In the genomic region with DNA sequence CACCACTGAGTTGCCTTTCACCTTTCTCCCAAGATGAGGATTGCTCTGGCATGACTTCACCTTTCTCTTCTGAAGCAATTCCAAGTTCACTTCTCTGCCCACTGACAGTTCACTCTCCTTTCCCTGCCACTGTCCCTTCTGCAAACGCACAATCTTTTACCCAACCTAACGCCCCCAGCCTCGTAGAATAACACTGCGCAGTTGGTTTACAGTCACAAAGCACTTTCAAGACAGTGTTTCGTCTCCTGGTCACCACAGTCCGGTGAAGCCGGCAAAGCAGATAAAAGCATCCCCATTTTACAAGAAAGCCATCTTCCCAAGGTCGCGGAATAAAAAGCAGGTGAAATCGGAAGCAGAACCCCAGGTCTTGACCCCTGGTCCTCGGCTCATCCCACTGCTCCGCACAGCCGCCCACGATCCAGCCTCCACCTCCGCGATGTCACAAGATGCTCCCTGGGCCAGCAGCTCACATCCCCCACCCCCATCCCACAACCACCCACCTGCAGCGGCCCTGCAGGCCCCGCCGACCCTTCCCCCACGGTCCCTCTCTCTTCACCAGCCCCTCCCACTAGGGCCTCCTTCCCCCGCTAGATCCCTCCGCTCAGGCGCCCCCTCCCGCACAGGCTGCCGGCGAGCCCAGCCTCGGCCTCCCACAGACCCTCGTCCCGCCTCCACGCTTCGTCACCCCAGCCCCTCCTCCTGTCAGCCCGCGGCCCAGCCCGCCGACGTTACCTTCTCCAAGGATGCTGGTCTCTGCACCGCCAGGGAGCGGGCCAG, we compare ENCODE assay signal across 8 cellular contexts.
A peak's percentile ranks its signal among the peaks of the same experiment; 100 is the strongest.
DNase-seq lines count a peak whose midpoint lies in the region; ATAC-seq lines count a peak whose summit lies in the region.

No MANE protein-coding gene starts in this region.

- DNase-seq in NCI-H1417 treated with DMSO at 0.1 percent for 48 hours (lab: John Stamatoyannopoulos, UW) (peak; percentile 47), T-helper 9 cell (peak; percentile 75), astrocyte of the hippocampus (ENCODE audit: low read depth, low spot score) (peak; percentile 95), hypothalamus (lab: John Stamatoyannopoulos, UW) (peak in 49 of 51 donors; percentile 35 to 93 (median 81)), retina (peak; percentile 92), superior temporal gyrus (ENCODE audit: extremely low spot score) (no peak)

- ATAC-seq in GM18498 (IDR thresholded peaks at IDR 0.05; ENCODE audit: unreplicated experiment) (peak; percentile 47), HG02798 (IDR thresholded peaks at IDR 0.05; ENCODE audit: poor library complexity, unreplicated experiment) (peak; percentile 54)
